In genomic region chr9:95785209-95785608, GRCh38 we compare ENCODE assay signal across 12 cellular contexts.
"Had no signal": no experiment of that assay in that cellular context is flagged by ENCODE, and none has a peak within 500 bp of the region (broad histone marks: within the 10 kb centered on the region; RNA-seq: fewer than 3 reads in every experiment).

No MANE protein-coding gene starts in this region.

- H3K9me3 Mint-ChIP-seq: naive thymus-derived CD8-positive, alpha-beta T cell had no signal

- DNase-seq: effector memory CD4-positive, alpha-beta T cell; foreskin keratinocyte; heart left ventricle; hippocampal formation; kidney glomerular epithelial cell; naive thymus-derived CD8-positive, alpha-beta T cell; stimulated activated CD4-positive, alpha-beta T cell treated with anti-CD3 and anti-CD28 coated beads, Interleukin-2, amount 100 ng/mL, for 24 hours; stimulated activated naive CD4-positive, alpha-beta T cell; stomach; substantia nigra; transverse colon had no signal

- H3K4me3 Mint-ChIP-seq: naive thymus-derived CD8-positive, alpha-beta T cell had no signal

- ATAC-seq: foreskin keratinocyte; naive thymus-derived CD8-positive, alpha-beta T cell; sciatic nerve had no signal

- H3K4me1 Mint-ChIP-seq: naive thymus-derived CD8-positive, alpha-beta T cell had no signal

- H3K27ac Mint-ChIP-seq: naive thymus-derived CD8-positive, alpha-beta T cell had no signal

- H3K36me3 Mint-ChIP-seq: naive thymus-derived CD8-positive, alpha-beta T cell had no signal
